ENCODE assay signal across 1 cellular context in genomic region chr2:234998404-234999211, GRCh38.
TF ChIP-seq lines count a peak whose summit lies in the region.

No MANE protein-coding gene starts in this region.

TF ChIP-seq in HepG2, 621 proteins besides CTCF, POLR2A, EP300 and RAD21 (continued from another document and continues in another):
- TF ChIP-seq CSRNP2 (CRISPR knock-in tag; conservative IDR thresholded peaks at IDR 0.05; ENCODE audit: low read depth) (no peak), ZNF547 (CRISPR knock-in tag; IDR thresholded peaks at IDR 0.05) (peak; percentile 52; the same call in 1 of the 2 replicates), ZNF280B (CRISPR knock-in tag; IDR thresholded peaks at IDR 0.05; ENCODE audit: borderline replicate concordance) (no peak), ZSCAN9 (CRISPR knock-in tag; IDR thresholded peaks at IDR 0.05; ENCODE audit: borderline replicate concordance) (no peak; the same call in 1 of the 2 replicates), SOX5 (CRISPR knock-in tag; IDR thresholded peaks at IDR 0.05; ENCODE audit: borderline replicate concordance) (peak; percentile 59), ZNF460 (CRISPR knock-in tag; IDR thresholded peaks at IDR 0.05; ENCODE audit: borderline replicate concordance) (no peak), MYC (CRISPR knock-in tag; IDR thresholded peaks at IDR 0.05; ENCODE audit: borderline replicate concordance) (no peak), ZBTB10 (CRISPR knock-in tag; IDR thresholded peaks at IDR 0.05; ENCODE audit: borderline replicate concordance) (no peak), SMC3 (IDR thresholded peaks at IDR 0.05; ENCODE audit: low read length) (no peak; the same call in 1 of the 2 replicates), EHMT2 (IDR thresholded peaks at IDR 0.05; ENCODE audit: borderline replicate concordance, low read depth, low read length) (no peak), ETS1 (CRISPR knock-in tag; IDR thresholded peaks at IDR 0.05) (no peak), RELA (CRISPR knock-in tag; IDR thresholded peaks at IDR 0.05) (no peak), ZNF224 (CRISPR knock-in tag; IDR thresholded peaks at IDR 0.05) (0 out of 2 replicates have a peak, but pooled peaks have one; percentile 37), TBX2 (CRISPR knock-in tag; IDR thresholded peaks at IDR 0.05; ENCODE audit: borderline replicate concordance) (peak; percentile 69; the same call in 1 of the 2 replicates), CBX5 (CRISPR knock-in tag; IDR thresholded peaks at IDR 0.05; ENCODE audit: borderline replicate concordance) (no peak), ZNF879 (CRISPR knock-in tag; IDR thresholded peaks at IDR 0.05) (no peak), AHDC1 (CRISPR knock-in tag; IDR thresholded peaks at IDR 0.05; ENCODE audit: borderline replicate concordance) (no peak), ZNF556 (CRISPR knock-in tag; IDR thresholded peaks at IDR 0.05; ENCODE audit: borderline replicate concordance) (no peak; the same call in 1 of the 2 replicates), SRSF1 (optimal IDR thresholded peaks at IDR 0.05; ENCODE audit: low read depth, low read length) (no peak), TRIM22 (IDR thresholded peaks at IDR 0.05) (no peak), MBNL3 (CRISPR knock-in tag; conservative IDR thresholded peaks at IDR 0.05) (no peak), HNRNPLL (IDR thresholded peaks at IDR 0.05; ENCODE audit: low read depth, low read length, poor library complexity, severe bottlenecking) (no peak), SAFB2 (CRISPR knock-in tag; IDR thresholded peaks at IDR 0.05; ENCODE audit: borderline replicate concordance, low read depth) (0 out of 2 replicates have a peak, but pooled peaks have one; percentile 39), GPN1 (CRISPR knock-in tag; IDR thresholded peaks at IDR 0.05; ENCODE audit: borderline replicate concordance) (no peak), ZNF780A (CRISPR knock-in tag; IDR thresholded peaks at IDR 0.05) (no peak), ZNF207 (IDR thresholded peaks at IDR 0.05; ENCODE audit: borderline replicate concordance) (no peak), ZMAT5 (CRISPR knock-in tag; IDR thresholded peaks at IDR 0.05; ENCODE audit: borderline replicate concordance, low read depth) (no peak), ZNF136 (CRISPR knock-in tag; IDR thresholded peaks at IDR 0.05; ENCODE audit: low read depth) (no peak), SNAPC4 (CRISPR knock-in tag; IDR thresholded peaks at IDR 0.05) (0 out of 2 replicates have a peak, but pooled peaks have one; percentile 20), ZNF263 (CRISPR knock-in tag; IDR thresholded peaks at IDR 0.05) (no peak), SRSF4 (IDR thresholded peaks at IDR 0.05; ENCODE audit: low read depth, low read length, poor library complexity, severe bottlenecking) (no peak), HIVEP1 (CRISPR knock-in tag; IDR thresholded peaks at IDR 0.05) (no peak; the same call in 1 of the 2 replicates), TEAD2 (CRISPR knock-in tag; IDR thresholded peaks at IDR 0.05) (no peak), SAP130 (CRISPR knock-in tag; IDR thresholded peaks at IDR 0.05; ENCODE audit: low read depth) (peak; percentile 68)
